ENCODE assay signal across 1 cellular context in the genomic region with DNA sequence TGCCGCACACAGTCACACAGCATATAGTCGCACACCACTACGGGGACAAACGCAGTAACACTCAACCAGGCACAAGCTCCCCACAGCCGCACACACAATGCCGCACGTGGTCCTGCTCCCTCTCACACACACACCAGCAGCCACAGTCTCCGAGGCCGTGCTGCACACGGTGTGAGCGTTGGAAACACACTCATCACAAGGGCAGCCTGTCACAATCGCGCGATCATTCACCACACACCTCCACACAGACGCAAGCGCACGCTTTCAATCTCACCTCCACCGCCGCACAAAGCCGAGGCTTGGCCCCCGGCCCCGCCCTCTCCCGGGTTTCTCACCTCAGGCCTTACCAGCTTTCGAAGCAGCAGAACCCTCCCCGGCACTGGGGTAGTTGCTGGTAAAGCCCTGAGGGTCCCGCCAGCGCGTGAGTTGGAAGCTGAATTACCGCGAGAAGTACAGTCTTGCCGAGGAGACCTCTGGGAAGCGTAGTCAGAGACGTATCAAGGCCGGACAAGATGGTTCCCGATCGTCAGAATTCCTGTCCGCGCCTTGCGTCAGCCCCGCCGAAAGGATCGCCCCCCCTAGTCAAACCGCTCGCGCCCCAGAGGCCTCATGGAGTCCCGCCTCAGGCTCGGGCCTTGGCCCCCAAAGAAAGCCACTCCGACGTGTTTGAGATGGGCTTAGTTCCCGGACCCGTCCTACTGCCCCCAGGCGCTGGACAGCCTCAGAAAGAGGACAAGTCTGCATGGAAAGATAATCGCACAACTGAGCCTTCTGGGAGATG.
TF ChIP-seq lines count a peak whose summit lies in the region.

A gene (minus strand): TSS at position 423 of the 781 bp plus-strand sequence. CDS start 13,004 bp downstream, outside the sequence.

TF ChIP-seq in HEK293, 187 proteins besides CTCF, POLR2A, EP300 and RAD21 (continued from another document and continues in another):
- TF ChIP-seq, protein P1, sequence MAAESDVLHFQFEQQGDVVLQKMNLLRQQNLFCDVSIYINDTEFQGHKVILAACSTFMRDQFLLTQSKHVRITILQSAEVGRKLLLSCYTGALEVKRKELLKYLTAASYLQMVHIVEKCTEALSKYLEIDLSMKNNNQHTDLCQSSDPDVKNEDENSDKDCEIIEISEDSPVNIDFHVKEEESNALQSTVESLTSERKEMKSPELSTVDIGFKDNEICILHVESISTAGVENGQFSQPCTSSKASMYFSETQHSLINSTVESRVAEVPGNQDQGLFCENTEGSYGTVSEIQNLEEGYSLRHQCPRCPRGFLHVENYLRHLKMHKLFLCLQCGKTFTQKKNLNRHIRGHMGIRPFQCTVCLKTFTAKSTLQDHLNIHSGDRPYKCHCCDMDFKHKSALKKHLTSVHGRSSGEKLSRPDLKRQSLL (tag by site-specific recombination; IDR thresholded peaks at IDR 0.05): peak; percentile 5; the same call in 1 of the 2 replicates
- TF ChIP-seq SCRT2 (tag by site-specific recombination; IDR thresholded peaks at IDR 0.05) (peak; percentile 97), ZNF112 (tag by site-specific recombination; IDR thresholded peaks at IDR 0.05) (no peak; the same call in 1 of the 2 replicates), ZEB2 (tag by site-specific recombination; IDR thresholded peaks at IDR 0.05) (peak; percentile 90), ZNF423 (tag by site-specific recombination; IDR thresholded peaks at IDR 0.05) (no peak; the same call in 1 of the 2 replicates), ZNF837 (tag by site-specific recombination; IDR thresholded peaks at IDR 0.05) (0 out of 2 replicates have a peak, but pooled peaks have one; percentile 87), GLI2 (tag by site-specific recombination; IDR thresholded peaks at IDR 0.05; ENCODE audit: borderline replicate concordance, low read depth) (no peak), ZNF529 (tag by site-specific recombination; IDR thresholded peaks at IDR 0.05; ENCODE audit: insufficient replicate concordance) (no peak), ZNF266 (tag by site-specific recombination; IDR thresholded peaks at IDR 0.05; ENCODE audit: low read depth) (no peak), ZNF76 (tag by site-specific recombination; IDR thresholded peaks at IDR 0.05; ENCODE audit: borderline replicate concordance, low read depth) (peak; percentile 99), ZNF133 (tag by site-specific recombination; IDR thresholded peaks at IDR 0.05) (peak; percentile 82; the same call in 1 of the 2 replicates), ZNF555 (tag by site-specific recombination; conservative IDR thresholded peaks at IDR 0.05) (no peak), HOXA7 (CRISPR knock-in tag; IDR thresholded peaks at IDR 0.05; ENCODE audit: borderline replicate concordance) (no peak), OSR2 (tag by site-specific recombination; IDR thresholded peaks at IDR 0.05) (no peak), ZNF747 (tag by site-specific recombination; IDR thresholded peaks at IDR 0.05) (no peak), GLI4 (tag by site-specific recombination; IDR thresholded peaks at IDR 0.05) (no peak), ZNF132 (tag by site-specific recombination; IDR thresholded peaks at IDR 0.05; ENCODE audit: borderline replicate concordance) (no peak), ZNF623 (tag by site-specific recombination; IDR thresholded peaks at IDR 0.05) (peak; percentile 40), ZNF660 (tag by site-specific recombination; IDR thresholded peaks at IDR 0.05) (peak; percentile 96), TRIM28 (IDR thresholded peaks at IDR 0.05; ENCODE audit: borderline replicate concordance, low read length) (peak; percentile 78; the same call in 1 of the 2 replicates), ZNF214 (tag by site-specific recombination; IDR thresholded peaks at IDR 0.05; ENCODE audit: borderline replicate concordance) (no peak), ZNF624 (tag by site-specific recombination; IDR thresholded peaks at IDR 0.05) (no peak), ZNF23 (tag by site-specific recombination; IDR thresholded peaks at IDR 0.05; ENCODE audit: borderline replicate concordance) (no peak), ZNF544 (tag by site-specific recombination; IDR thresholded peaks at IDR 0.05) (no peak), ZNF354C (tag by site-specific recombination; IDR thresholded peaks at IDR 0.05; ENCODE audit: borderline replicate concordance, low read depth) (no peak; the same call in 1 of the 2 replicates), KLF8 (tag by site-specific recombination; IDR thresholded peaks at IDR 0.05) (peak; percentile 91), ZNF121 (tag by site-specific recombination; IDR thresholded peaks at IDR 0.05) (peak; percentile 93; the same call in 1 of the 2 replicates), GLIS2 (tag by site-specific recombination; IDR thresholded peaks at IDR 0.05) (peak; percentile 79), ZNF146 (tag by site-specific recombination; IDR thresholded peaks at IDR 0.05) (peak; percentile 81), ZNF626 (tag by site-specific recombination; IDR thresholded peaks at IDR 0.05) (no peak; the same call in 1 of the 2 replicates), ZNF140 (tag by site-specific recombination; IDR thresholded peaks at IDR 0.05) (no peak), HOXD13 (CRISPR knock-in tag; IDR thresholded peaks at IDR 0.05; ENCODE audit: borderline replicate concordance) (no peak)
- TF ChIP-seq, protein P2, sequence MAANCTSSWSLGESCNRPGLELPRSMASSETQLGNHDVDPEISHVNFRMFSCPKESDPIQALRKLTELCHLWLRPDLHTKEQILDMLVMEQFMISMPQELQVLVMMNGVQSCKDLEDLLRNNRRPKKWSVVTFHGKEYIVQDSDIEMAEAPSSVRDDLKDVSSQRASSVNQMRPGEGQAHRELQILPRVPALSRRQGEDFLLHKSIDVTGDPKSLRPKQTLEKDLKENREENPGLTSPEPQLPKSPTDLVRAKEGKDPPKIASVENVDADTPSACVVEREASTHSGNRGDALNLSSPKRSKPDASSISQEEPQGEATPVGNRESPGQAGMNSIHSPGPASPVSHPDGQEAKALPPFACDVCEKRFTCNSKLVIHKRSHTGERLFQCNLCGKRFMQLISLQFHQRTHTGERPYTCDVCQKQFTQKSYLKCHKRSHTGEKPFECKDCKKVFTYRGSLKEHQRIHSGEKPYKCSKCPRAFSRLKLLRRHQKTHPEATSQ (tag by site-specific recombination; IDR thresholded peaks at IDR 0.05): no peak; the same call in 1 of the 2 replicates
- TF ChIP-seq, protein P3, sequence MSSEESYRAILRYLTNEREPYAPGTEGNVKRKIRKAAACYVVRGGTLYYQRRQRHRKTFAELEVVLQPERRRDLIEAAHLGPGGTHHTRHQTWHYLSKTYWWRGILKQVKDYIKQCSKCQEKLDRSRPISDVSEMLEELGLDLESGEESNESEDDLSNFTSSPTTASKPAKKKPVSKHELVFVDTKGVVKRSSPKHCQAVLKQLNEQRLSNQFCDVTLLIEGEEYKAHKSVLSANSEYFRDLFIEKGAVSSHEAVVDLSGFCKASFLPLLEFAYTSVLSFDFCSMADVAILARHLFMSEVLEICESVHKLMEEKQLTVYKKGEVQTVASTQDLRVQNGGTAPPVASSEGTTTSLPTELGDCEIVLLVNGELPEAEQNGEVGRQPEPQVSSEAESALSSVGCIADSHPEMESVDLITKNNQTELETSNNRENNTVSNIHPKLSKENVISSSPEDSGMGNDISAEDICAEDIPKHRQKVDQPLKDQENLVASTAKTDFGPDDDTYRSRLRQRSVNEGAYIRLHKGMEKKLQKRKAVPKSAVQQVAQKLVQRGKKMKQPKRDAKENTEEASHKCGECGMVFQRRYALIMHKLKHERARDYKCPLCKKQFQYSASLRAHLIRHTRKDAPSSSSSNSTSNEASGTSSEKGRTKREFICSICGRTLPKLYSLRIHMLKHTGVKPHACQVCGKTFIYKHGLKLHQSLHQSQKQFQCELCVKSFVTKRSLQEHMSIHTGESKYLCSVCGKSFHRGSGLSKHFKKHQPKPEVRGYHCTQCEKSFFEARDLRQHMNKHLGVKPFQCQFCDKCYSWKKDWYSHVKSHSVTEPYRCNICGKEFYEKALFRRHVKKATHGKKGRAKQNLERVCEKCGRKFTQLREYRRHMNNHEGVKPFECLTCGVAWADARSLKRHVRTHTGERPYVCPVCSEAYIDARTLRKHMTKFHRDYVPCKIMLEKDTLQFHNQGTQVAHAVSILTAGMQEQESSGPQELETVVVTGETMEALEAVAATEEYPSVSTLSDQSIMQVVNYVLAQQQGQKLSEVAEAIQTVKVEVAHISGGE (tag by site-specific recombination; conservative IDR thresholded peaks at IDR 0.05; ENCODE audit: low read depth): peak; percentile 77; the same call in 1 of the 2 replicates
- TF ChIP-seq, protein P4, sequence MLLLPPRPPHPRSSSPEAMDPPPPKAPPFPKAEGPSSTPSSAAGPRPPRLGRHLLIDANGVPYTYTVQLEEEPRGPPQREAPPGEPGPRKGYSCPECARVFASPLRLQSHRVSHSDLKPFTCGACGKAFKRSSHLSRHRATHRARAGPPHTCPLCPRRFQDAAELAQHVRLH (tag by site-specific recombination; IDR thresholded peaks at IDR 0.05): peak; percentile 97
- TF ChIP-seq, protein P5, sequence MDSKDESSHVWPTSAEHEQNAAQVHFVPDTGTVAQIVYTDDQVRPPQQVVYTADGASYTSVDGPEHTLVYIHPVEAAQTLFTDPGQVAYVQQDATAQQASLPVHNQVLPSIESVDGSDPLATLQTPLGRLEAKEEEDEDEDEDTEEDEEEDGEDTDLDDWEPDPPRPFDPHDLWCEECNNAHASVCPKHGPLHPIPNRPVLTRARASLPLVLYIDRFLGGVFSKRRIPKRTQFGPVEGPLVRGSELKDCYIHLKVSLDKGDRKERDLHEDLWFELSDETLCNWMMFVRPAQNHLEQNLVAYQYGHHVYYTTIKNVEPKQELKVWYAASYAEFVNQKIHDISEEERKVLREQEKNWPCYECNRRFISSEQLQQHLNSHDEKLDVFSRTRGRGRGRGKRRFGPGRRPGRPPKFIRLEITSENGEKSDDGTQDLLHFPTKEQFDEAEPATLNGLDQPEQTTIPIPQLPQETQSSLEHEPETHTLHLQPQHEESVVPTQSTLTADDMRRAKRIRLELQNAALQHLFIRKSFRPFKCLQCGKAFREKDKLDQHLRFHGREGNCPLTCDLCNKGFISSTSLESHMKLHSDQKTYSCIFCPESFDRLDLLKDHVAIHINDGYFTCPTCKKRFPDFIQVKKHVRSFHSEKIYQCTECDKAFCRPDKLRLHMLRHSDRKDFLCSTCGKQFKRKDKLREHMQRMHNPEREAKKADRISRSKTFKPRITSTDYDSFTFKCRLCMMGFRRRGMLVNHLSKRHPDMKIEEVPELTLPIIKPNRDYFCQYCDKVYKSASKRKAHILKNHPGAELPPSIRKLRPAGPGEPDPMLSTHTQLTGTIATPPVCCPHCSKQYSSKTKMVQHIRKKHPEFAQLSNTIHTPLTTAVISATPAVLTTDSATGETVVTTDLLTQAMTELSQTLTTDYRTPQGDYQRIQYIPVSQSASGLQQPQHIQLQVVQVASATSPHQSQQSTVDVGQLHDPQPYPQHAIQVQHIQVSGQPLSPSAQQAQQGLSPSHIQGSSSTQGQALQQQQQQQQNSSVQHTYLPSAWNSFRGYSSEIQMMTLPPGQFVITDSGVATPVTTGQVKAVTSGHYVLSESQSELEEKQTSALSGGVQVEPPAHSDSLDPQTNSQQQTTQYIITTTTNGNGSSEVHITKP (tag by site-specific recombination; IDR thresholded peaks at IDR 0.05): peak; percentile 89
- TF ChIP-seq, protein P6, sequence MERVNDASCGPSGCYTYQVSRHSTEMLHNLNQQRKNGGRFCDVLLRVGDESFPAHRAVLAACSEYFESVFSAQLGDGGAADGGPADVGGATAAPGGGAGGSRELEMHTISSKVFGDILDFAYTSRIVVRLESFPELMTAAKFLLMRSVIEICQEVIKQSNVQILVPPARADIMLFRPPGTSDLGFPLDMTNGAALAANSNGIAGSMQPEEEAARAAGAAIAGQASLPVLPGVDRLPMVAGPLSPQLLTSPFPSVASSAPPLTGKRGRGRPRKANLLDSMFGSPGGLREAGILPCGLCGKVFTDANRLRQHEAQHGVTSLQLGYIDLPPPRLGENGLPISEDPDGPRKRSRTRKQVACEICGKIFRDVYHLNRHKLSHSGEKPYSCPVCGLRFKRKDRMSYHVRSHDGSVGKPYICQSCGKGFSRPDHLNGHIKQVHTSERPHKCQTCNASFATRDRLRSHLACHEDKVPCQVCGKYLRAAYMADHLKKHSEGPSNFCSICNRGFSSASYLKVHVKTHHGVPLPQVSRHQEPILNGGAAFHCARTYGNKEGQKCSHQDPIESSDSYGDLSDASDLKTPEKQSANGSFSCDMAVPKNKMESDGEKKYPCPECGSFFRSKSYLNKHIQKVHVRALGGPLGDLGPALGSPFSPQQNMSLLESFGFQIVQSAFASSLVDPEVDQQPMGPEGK (tag by site-specific recombination; IDR thresholded peaks at IDR 0.05): peak; percentile 96
- TF ChIP-seq, protein P7, sequence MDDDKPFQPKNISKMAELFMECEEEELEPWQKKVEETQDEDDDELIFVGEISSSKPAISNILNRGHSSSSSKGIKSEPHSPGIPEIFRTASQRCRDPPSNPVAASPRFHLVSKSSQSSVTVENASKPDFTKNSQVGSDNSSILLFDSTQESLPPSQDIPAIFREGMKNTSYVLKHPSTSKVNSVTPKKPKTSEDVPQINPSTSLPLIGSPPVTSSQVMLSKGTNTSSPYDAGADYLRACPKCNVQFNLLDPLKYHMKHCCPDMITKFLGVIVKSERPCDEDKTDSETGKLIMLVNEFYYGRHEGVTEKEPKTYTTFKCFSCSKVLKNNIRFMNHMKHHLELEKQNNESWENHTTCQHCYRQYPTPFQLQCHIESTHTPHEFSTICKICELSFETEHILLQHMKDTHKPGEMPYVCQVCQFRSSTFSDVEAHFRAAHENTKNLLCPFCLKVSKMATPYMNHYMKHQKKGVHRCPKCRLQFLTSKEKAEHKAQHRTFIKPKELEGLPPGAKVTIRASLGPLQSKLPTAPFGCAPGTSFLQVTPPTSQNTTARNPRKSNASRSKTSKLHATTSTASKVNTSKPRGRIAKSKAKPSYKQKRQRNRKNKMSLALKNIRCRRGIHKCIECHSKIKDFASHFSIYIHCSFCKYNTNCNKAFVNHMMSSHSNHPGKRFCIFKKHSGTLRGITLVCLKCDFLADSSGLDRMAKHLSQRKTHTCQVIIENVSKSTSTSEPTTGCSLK (tag by site-specific recombination; IDR thresholded peaks at IDR 0.05): 0 out of 2 replicates have a peak, but pooled peaks have one; percentile 99
- TF ChIP-seq, protein P8, sequence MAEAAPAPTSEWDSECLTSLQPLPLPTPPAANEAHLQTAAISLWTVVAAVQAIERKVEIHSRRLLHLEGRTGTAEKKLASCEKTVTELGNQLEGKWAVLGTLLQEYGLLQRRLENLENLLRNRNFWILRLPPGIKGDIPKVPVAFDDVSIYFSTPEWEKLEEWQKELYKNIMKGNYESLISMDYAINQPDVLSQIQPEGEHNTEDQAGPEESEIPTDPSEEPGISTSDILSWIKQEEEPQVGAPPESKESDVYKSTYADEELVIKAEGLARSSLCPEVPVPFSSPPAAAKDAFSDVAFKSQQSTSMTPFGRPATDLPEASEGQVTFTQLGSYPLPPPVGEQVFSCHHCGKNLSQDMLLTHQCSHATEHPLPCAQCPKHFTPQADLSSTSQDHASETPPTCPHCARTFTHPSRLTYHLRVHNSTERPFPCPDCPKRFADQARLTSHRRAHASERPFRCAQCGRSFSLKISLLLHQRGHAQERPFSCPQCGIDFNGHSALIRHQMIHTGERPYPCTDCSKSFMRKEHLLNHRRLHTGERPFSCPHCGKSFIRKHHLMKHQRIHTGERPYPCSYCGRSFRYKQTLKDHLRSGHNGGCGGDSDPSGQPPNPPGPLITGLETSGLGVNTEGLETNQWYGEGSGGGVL (tag by site-specific recombination; IDR thresholded peaks at IDR 0.05): peak; percentile 100
